ENCODE assay signal across 8 cellular contexts in the genomic region with DNA sequence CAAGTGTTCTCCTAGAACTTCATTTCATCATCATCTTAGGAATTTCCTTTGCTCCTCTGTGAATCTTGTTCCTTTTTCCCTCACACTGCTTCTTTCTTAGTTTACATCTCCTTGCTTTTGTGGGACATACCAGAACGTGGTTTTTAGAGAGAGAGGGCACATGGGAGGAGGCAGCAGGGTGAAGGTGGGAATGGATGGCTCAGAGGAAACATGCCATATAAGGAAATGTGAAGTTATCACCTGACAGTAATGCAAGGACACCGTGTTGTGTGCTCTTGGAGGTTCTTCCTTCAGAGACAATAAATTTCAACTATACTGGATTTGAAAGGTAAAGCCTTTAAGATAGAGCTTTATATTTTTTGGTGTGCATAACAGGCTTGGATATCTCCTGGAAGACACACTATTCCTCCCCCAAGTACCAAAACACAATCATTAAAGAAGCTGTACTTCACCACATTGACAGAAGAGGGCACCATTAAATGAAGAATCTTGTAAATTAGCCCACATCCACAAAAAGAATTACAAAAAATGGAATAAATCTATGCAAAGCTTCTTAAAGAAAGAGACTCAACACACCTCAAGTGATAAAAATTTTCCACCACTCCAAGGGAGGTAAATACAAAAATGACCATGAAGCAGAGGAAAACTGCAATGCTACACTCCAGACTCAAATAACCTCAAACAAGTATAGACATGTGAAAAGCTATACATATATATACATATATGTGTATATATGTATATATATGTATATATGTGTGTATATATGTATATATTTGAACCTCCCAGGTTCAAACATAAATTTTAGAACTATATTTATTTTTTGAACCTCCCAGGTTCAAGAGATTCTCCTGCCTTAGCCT. TPM values are rescaled to one million over a fixed set of nuclear protein-coding genes. Genes with fewer than 3 reads are reported as not detected.
A peak's percentile ranks its signal among the peaks of the same experiment; 100 is the strongest.
DNase-seq lines count a peak whose midpoint lies in the region; ATAC-seq, FAIRE-seq and TF ChIP-seq lines count a peak whose summit lies in the region.

No MANE protein-coding gene starts in this region.

- FAIRE-seq in bronchial epithelial cell (lab: Jason Lieb, UNC) = no peak

- no peak overlapping the region for H3K4me3 Mint-ChIP-seq in activated CD4-positive, alpha-beta memory T cell treated with anti-CD3 and anti-CD28 coated beads for 36 hours
- no peak overlapping the region for H3K4me3 Mint-ChIP-seq in activated CD4-positive, alpha-beta memory T cell treated with anti-CD3 and anti-CD28 coated beads, Interleukin-2, amount 10 ng/mL, durations not matched to agents 7 days and 5 days

- H3K27ac ChIP-seq in MM.1S (ENCODE audit: low read length) = no peak overlapping the region

- peaks cover 10% of the 10 kb centered on the region for H3F3A ChIP-seq in MM.1S (ENCODE audit: insufficient read depth, low read length)

- H3K9me3 ChIP-seq in MM.1S (replicated peaks; ENCODE audit: insufficient read depth, low read length) (no peaks in the 10 kb centered on the region), mucosa of descending colon (no peaks in the 10 kb centered on the region)

- peaks cover 7% of the 10 kb centered on the region for H3K4me1 Mint-ChIP-seq in activated CD4-positive, alpha-beta memory T cell treated with anti-CD3 and anti-CD28 coated beads for 36 hours (ENCODE audit: low read depth)
- peaks cover 7% of the 10 kb centered on the region for H3K4me1 Mint-ChIP-seq in activated CD4-positive, alpha-beta memory T cell treated with anti-CD3 and anti-CD28 coated beads, Interleukin-2, amount 10 ng/mL, durations not matched to agents 7 days and 5 days

- DNase-seq in activated CD4-positive, alpha-beta memory T cell treated with anti-CD3 and anti-CD28 coated beads for 36 hours = no peak
- no peak for DNase-seq in activated CD4-positive, alpha-beta memory T cell treated with anti-CD3 and anti-CD28 coated beads, Interleukin-2, amount 10 ng/mL, durations not matched to agents 7 days and 5 days
- DNase-seq in MM.1S = peak; percentile 54
- peak; percentile 45 for DNase-seq in bronchial epithelial cell (ENCODE audit: low read depth)
- peak in 1 of 3 donors; percentile 12 for DNase-seq in mucosa of descending colon
- no peak for DNase-seq in stimulated activated CD4-positive, alpha-beta T cell treated with anti-CD3 and anti-CD28 coated beads, Interleukin-4, amount 100 ng/mL, for 24 hours

- no peaks in the 10 kb centered on the region for H3K9me3 Mint-ChIP-seq in activated CD4-positive, alpha-beta memory T cell treated with anti-CD3 and anti-CD28 coated beads for 36 hours
- H3K9me3 Mint-ChIP-seq in activated CD4-positive, alpha-beta memory T cell treated with anti-CD3 and anti-CD28 coated beads, Interleukin-2, amount 10 ng/mL, durations not matched to agents 7 days and 5 days = no peaks in the 10 kb centered on the region

- H4K20me1 ChIP-seq in MM.1S (ENCODE audit: insufficient read depth, low read length) = no peaks in the 10 kb centered on the region

- H3K4me3 ChIP-seq in MM.1S (ENCODE audit: low read length) = no peak overlapping the region
- H3K4me3 ChIP-seq in bronchial epithelial cell (ENCODE audit: low read depth, low read length) = no peak overlapping the region
- no peak overlapping the region for H3K4me3 ChIP-seq in mucosa of descending colon

- CTCF ChIA-PET in activated CD4-positive, alpha-beta memory T cell treated with anti-CD3 and anti-CD28 coated beads for 36 hours (lab: Charles Lee) = interaction anchor here (0.6 to 7.0 kb wide), 37 partner anchors 10 to 759 kb away, joined by 3 to 177 read pairs (median 4); a partner anchor contains a TSS
- CTCF ChIA-PET in activated CD4-positive, alpha-beta memory T cell treated with anti-CD3 and anti-CD28 coated beads, Interleukin-2, amount 10 ng/mL, durations not matched to agents 7 days and 5 days (lab: Charles Lee) = interaction anchor here (0.6 to 7.0 kb wide), 39 partner anchors 8 to 567 kb away, joined by 3 to 129 read pairs (median 5); a partner anchor contains a TSS

- H3K9ac ChIP-seq in MM.1S (ENCODE audit: low read length) = no peak overlapping the region

- H3K36me3 Mint-ChIP-seq in activated CD4-positive, alpha-beta memory T cell treated with anti-CD3 and anti-CD28 coated beads for 36 hours = no peaks in the 10 kb centered on the region
- no peaks in the 10 kb centered on the region for H3K36me3 Mint-ChIP-seq in activated CD4-positive, alpha-beta memory T cell treated with anti-CD3 and anti-CD28 coated beads, Interleukin-2, amount 10 ng/mL, durations not matched to agents 7 days and 5 days (ENCODE audit: low read depth)

- ATAC-seq in mucosa of descending colon (no peak), GM21786 (IDR thresholded peaks at IDR 0.05; ENCODE audit: unreplicated experiment) (no peak), HG02840 (IDR thresholded peaks at IDR 0.05; ENCODE audit: low FRiP score, unreplicated experiment) (no peak)

- H3K4me2 ChIP-seq in MM.1S (ENCODE audit: low read depth, low read length) = no peak overlapping the region

- H3K27me3 ChIP-seq in MM.1S (replicated peaks; ENCODE audit: insufficient read depth, low read length) (no peaks in the 10 kb centered on the region), bronchial epithelial cell (ENCODE audit: control insufficient read depth, insufficient read depth, low read length) (no peaks in the 10 kb centered on the region)

- H3K79me2 ChIP-seq in MM.1S (ENCODE audit: low read length) = no peaks in the 10 kb centered on the region

- peaks cover 29% of the 10 kb centered on the region for H3K4me1 ChIP-seq in MM.1S (ENCODE audit: low read length)
- no peaks in the 10 kb centered on the region for H3K4me1 ChIP-seq in mucosa of descending colon (ENCODE audit: low read depth)

- H3K27ac Mint-ChIP-seq in activated CD4-positive, alpha-beta memory T cell treated with anti-CD3 and anti-CD28 coated beads for 36 hours = peak overlapping the region; percentile 44
- no peak overlapping the region for H3K27ac Mint-ChIP-seq in activated CD4-positive, alpha-beta memory T cell treated with anti-CD3 and anti-CD28 coated beads, Interleukin-2, amount 10 ng/mL, durations not matched to agents 7 days and 5 days

- peak overlapping the region; percentile 12; the same call in 1 of the 2 replicates for H2AFZ ChIP-seq in MM.1S (ENCODE audit: low read length)

- H3K9me2 ChIP-seq in MM.1S (replicated peaks; ENCODE audit: insufficient read depth, low read length) = no peaks in the 10 kb centered on the region

- H3K27me3 Mint-ChIP-seq in activated CD4-positive, alpha-beta memory T cell treated with anti-CD3 and anti-CD28 coated beads for 36 hours = no peaks in the 10 kb centered on the region
- no peaks in the 10 kb centered on the region for H3K27me3 Mint-ChIP-seq in activated CD4-positive, alpha-beta memory T cell treated with anti-CD3 and anti-CD28 coated beads, Interleukin-2, amount 10 ng/mL, durations not matched to agents 7 days and 5 days

- POLR2A ChIA-PET in activated CD4-positive, alpha-beta memory T cell treated with anti-CD3 and anti-CD28 coated beads for 36 hours (lab: Charles Lee) = interaction anchor here (0.6 to 0.9 kb wide), 2 partner anchors 27 to 286 kb away, joined by 4 read pairs; no protein-coding TSS in a partner anchor
- POLR2A ChIA-PET in activated CD4-positive, alpha-beta memory T cell treated with anti-CD3 and anti-CD28 coated beads, Interleukin-2, amount 10 ng/mL, durations not matched to agents 7 days and 5 days (lab: Charles Lee) = interaction anchor here (0.6 to 2.7 kb wide), 10 partner anchors 11 to 502 kb away, joined by 3 to 15 read pairs (median 5); a partner anchor contains a TSS

- intact Hi-C loops in activated CD4-positive, alpha-beta memory T cell treated with anti-CD3 and anti-CD28 coated beads for 36 hours (cut with micrococcal nuclease) = loop anchor here (1.0 kb wide), 4 partner anchors 26 to 264 kb away; a partner anchor contains a TSS
- intact Hi-C loops in mucosa of descending colon (cut with DNase I, micrococcal nuclease) = loop anchor here in 1 of 2 donors (5.0 kb wide), 1 partner anchor 54 kb away; no protein-coding TSS in a partner anchor

- H3K36me3 ChIP-seq in MM.1S (replicated peaks; ENCODE audit: insufficient read depth, low read length) (no peaks in the 10 kb centered on the region), bronchial epithelial cell (ENCODE audit: control insufficient read depth, insufficient read depth, low read length) (no peaks in the 10 kb centered on the region), mucosa of descending colon (ENCODE audit: low read depth) (no peaks in the 10 kb centered on the region)

- TF ChIP-seq CTCF in MM.1S (IDR thresholded peaks at IDR 0.05; ENCODE audit: low read length) = peak; percentile 91
- TF ChIP-seq CTCF in bronchial epithelial cell (IDR thresholded peaks at IDR 0.05; ENCODE audit: insufficient read depth, low read length, severe bottlenecking) = peak; percentile 44
- TF ChIP-seq CTCF in mucosa of descending colon (IDR thresholded peaks at IDR 0.05) = peak; percentile 35

RNA-seq across cellular contexts. Expression of a gene that starts 26.1 kb away (rescaled TPM):
- 10 to 100 TPM; 22.5 to 25.2 TPM for total RNA-seq in activated CD4-positive, alpha-beta memory T cell treated with anti-CD3 and anti-CD28 coated beads for 36 hours
- total RNA-seq in activated CD4-positive, alpha-beta memory T cell treated with anti-CD3 and anti-CD28 coated beads, Interleukin-2, amount 10 ng/mL, durations not matched to agents 7 days and 5 days = 10 to 100 TPM; 23.0 to 23.1 TPM
- total RNA-seq in bronchial epithelial cell = 23.4 and 52.1 TPM in 2 replicates
- 1 to 10 TPM; 1.4 to 5.8 (median 2.9) TPM for total RNA-seq in mucosa of descending colon

Comparison
In these comparisons a context has a peak if more than half of its experiments do, and no peak if none do; other contexts are left out.
1. DNase-seq: peak in MM.1S (single experiment) and bronchial epithelial cell (single experiment); none in activated CD4-positive, alpha-beta memory T cell treated with anti-CD3 and anti-CD28 coated beads for 36 hours (single experiment), activated CD4-positive, alpha-beta memory T cell treated with anti-CD3 and anti-CD28 coated beads, Interleukin-2, amount 10 ng/mL, durations not matched to agents 7 days and 5 days (single experiment) and stimulated activated CD4-positive, alpha-beta T cell treated with anti-CD3 and anti-CD28 coated beads, Interleukin-4, amount 100 ng/mL, for 24 hours (single experiment).
2. CTCF ChIP-seq: peak in every context shown above with its lines; median percentile 91 in MM.1S; 44 in bronchial epithelial cell; 35 in mucosa of descending colon.